In the genomic region with DNA sequence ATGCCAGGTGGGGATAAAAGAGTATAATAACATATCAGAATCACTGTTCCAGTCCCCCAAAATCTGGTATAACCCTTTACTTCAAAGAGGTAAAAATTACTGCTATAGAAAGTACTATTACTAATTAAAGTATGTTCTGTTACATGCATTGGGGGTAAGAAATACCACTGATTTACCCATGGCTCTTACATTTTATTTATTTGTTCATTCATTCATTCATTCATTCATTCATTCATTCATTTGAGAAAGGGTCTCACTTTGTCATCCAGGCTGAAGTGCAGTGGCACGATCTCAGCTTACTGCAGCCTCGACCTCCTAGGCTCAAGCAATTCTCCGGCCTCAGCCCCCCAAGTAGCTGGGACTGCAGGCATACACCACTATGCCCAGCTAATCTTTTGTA, we compare ENCODE assay signal across 11 cellular contexts.
"Had no signal": no experiment of that assay in that cellular context is flagged by ENCODE, and none has a peak within 500 bp of the region (broad histone marks: within the 10 kb centered on the region; RNA-seq: fewer than 3 reads in every experiment).

No MANE protein-coding gene starts in this region.

- FAIRE-seq: H1, H54 had no signal

- H3K4me3 Mint-ChIP-seq: GM23338, H9, HFFc6 had no signal

- H3K36me3 ChIP-seq: HAP-1 had no signal

- H3K4me1 ChIP-seq: HAP-1 had no signal

- H3K4me2 ChIP-seq: GM23338 had no signal

- H3K27ac Mint-ChIP-seq: GM23338, H9, HFFc6 had no signal

- ATAC-seq: GM23338, HCT116 had no signal

- H2AFZ ChIP-seq: GM23248, GM23338 had no signal

- H3K9ac ChIP-seq: GM23248 had no signal

- H3K27ac ChIP-seq: GM23248 had no signal

- H3K9me3 ChIP-seq: HAP-1 had no signal

- H3K4me3 ChIP-seq: GM23248, GM23338, HAP-1 had no signal

- DNase-seq: GM23248, GOT3, H7, H9, HCEC 1CT, HFFc6 had no signal
